Comparison of ENCODE assay signal across 12 cellular contexts in the genomic region with DNA sequence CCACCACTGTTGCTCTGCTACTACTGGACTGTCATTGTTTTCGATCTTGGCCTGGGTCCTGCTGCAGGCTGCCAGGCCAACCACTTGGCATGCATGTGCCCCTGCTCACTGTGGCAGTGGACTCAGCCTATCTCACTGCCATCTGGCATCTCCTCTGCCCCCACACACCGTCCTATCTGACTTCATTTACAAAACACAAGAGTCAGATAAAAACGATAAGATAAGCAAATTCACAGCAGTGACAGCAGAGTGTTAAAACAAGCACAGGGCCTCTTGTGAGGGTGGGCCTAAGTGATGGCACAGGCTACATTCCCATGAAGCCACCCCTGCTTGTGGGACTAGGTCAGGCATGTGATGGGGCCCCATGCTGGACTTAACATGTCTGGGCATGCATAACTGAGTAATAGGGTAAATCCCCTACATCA.
DNase-seq lines count a peak whose midpoint lies in the region; ATAC-seq and TF ChIP-seq lines count a peak whose summit lies in the region.
"Had no signal": no experiment of that assay in that cellular context is flagged by ENCODE, and none has a peak within 500 bp of the region (broad histone marks: within the 10 kb centered on the region; RNA-seq: fewer than 3 reads in every experiment).

No MANE protein-coding gene starts in this region.

- no peaks in the 10 kb centered on the region for H3K9me3 ChIP-seq in parathyroid adenoma (ENCODE audit: control insufficient read depth, low read length)
- H3K9me3 ChIP-seq: thoracic aorta had no signal

- ATAC-seq in foreskin keratinocyte, result peak; percentile 51
- ATAC-seq: Panc1 had no signal

- TF ChIP-seq CTCF in RWPE1 (conservative IDR thresholded peaks at IDR 0.05; ENCODE audit: low read depth), result no peak
- no peak for TF ChIP-seq CTCF in foreskin keratinocyte (conservative IDR thresholded peaks at IDR 0.05)
- no peak for TF ChIP-seq CTCF in parathyroid adenoma (IDR thresholded peaks at IDR 0.05)

- H3K9ac ChIP-seq in parathyroid adenoma, result no peak overlapping the region

- peak overlapping the region; percentile 2 for H2AFZ ChIP-seq in parathyroid adenoma
- H2AFZ ChIP-seq: hepatocyte had no signal

- peak overlapping the region; percentile 15 for H3K4me2 ChIP-seq in parathyroid adenoma (ENCODE audit: low read length)
- H3K4me2 ChIP-seq: hepatocyte had no signal

- H3K4me1 ChIP-seq in foreskin keratinocyte, result peaks cover 19% of the 10 kb centered on the region
- H3K4me1 ChIP-seq in parathyroid adenoma, result peaks cover 16% of the 10 kb centered on the region

- DNase-seq in NCI-H1092 treated with DMSO at 0.1 percent for 48 hours (lab: John Stamatoyannopoulos, UW), result peak; percentile 23
- no peak for DNase-seq in NCI-H1092 (lab: John Stamatoyannopoulos, UW)
- peak; percentile 17 for DNase-seq in RWPE1 (ENCODE audit: low spot score)
- DNase-seq in foreskin keratinocyte, result peak; percentile 17 to 35
- no peak for DNase-seq in KG1 (lab: John Stamatoyannopoulos, UW)
- no peak for DNase-seq in NCI-H1436 treated with DMSO at 0.1 percent for 48 hours (lab: John Stamatoyannopoulos, UW)
- DNase-seq in HPDE6-E6E7 (ENCODE audit: extremely low spot score), result no peak

- peaks cover 10% of the 10 kb centered on the region for H3K27me3 ChIP-seq in foreskin keratinocyte
- H3K27me3 ChIP-seq in parathyroid adenoma (ENCODE audit: control insufficient read depth, insufficient read depth, low read length), result no peaks in the 10 kb centered on the region

- no peaks in the 10 kb centered on the region for H3K36me3 ChIP-seq in parathyroid adenoma (ENCODE audit: control insufficient read depth, insufficient read depth, low read length)
- H3K36me3 ChIP-seq: thoracic aorta had no signal

- no peak overlapping the region for H3K4me3 ChIP-seq in parathyroid adenoma (ENCODE audit: low read depth, low read length)
- H3K4me3 ChIP-seq: hepatocyte, thoracic aorta had no signal

- no peak overlapping the region for H3K27ac ChIP-seq in RWPE1
- no peak overlapping the region for H3K27ac ChIP-seq in foreskin keratinocyte
- H3K27ac ChIP-seq in parathyroid adenoma, result no peak overlapping the region
- H3K27ac ChIP-seq: 22Rv1, hepatocyte, thoracic aorta had no signal

- CTCF ChIA-PET in RWPE1 (lab: Yijun Ruan, JAX), result interaction anchor here (0.6 kb wide), 1 partner anchor 26 kb away, joined by 3 read pairs; no protein-coding TSS in a partner anchor

- POLR2A ChIA-PET in RWPE1 (lab: Yijun Ruan, JAX; ENCODE audit: low non-redundant PET), result no interaction called here

- H3K79me2 ChIP-seq in parathyroid adenoma, result no peaks in the 10 kb centered on the region
- H3K79me2 ChIP-seq: hepatocyte had no signal

Comparison
In these comparisons a context has a peak if more than half of its experiments do, and no peak if none do; other contexts are left out.
1. DNase-seq: peak in NCI-H1092 treated with DMSO at 0.1 percent for 48 hours (single experiment), RWPE1 (single experiment) and foreskin keratinocyte (2 of 2); none in NCI-H1092 (single experiment), KG1 (single experiment), NCI-H1436 treated with DMSO at 0.1 percent for 48 hours (single experiment) and HPDE6-E6E7 (single experiment).